ENCODE assay signal across 24 cellular contexts in the genomic region with DNA sequence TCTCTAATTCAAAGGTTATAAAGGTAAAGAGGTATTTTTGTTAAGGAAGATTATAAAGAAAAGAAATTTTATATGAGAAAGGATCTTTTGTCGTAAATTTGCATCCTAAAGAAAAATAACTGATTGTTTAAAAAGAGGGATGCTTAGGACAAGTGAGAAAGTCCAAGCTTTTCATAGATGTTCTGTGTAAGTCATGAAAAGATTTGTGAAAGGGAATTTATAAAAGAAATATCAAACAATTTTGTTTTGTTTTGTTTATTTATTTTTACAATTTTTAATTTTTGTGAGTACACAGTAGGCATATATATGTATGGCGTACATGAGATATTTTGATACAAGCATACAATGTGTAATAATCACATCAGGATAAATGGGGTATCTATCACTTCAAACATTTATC.
"Had no signal": no experiment of that assay in that cellular context is flagged by ENCODE, and none has a peak within 500 bp of the region (broad histone marks: within the 10 kb centered on the region; RNA-seq: fewer than 3 reads in every experiment).

No MANE protein-coding gene starts in this region.

- DNase-seq: occipital lobe; ovary; posterior cingulate gyrus; psoas muscle; right cardiac atrium; right lobe of liver; sigmoid colon; small intestine; stimulated activated CD4-positive, alpha-beta T cell treated with anti-CD3 and anti-CD28 coated beads, Interleukin-15, amount 100 ng/mL, for 24 hours; stimulated activated CD4-positive, alpha-beta T cell treated with anti-CD3 and anti-CD28 coated beads, Interleukin-2, amount 100 ng/mL, for 24 hours; stimulated activated CD4-positive, alpha-beta T cell treated with anti-CD3 and anti-CD28 coated beads, Interleukin-2, amount 100 ng/mL, for 48 hours; stimulated activated CD4-positive, alpha-beta T cell treated with anti-CD3 and anti-CD28 coated beads, Interleukin-4, amount 100 ng/mL, for 24 hours; stimulated activated naive B cell treated with anti-CD40 and anti-IgM and Interleukin-4, amounts not matched to agents 10 μg/mL and 1 μg/mL and 100 μg/mL, for 72 hours; stimulated activated naive CD4-positive, alpha-beta T cell treated with Interleukin-2 at 50 U/mL for 16 hours; stomach; thyroid gland; trophoblast cell; upper lobe of left lung had no signal

- ATAC-seq: psoas muscle; right cardiac atrium; right lobe of liver; stimulated activated effector memory CD8-positive, alpha-beta T cell treated with anti-CD3 and anti-CD28 coated beads, Interleukin-12 subunit alpha, Interleukin-12 subunit beta, amount 100 ng/mL, for 72 hours; stimulated activated naive B cell treated with anti-CD40 and anti-IgM and Interleukin-4, amounts not matched to agents 10 μg/mL and 1 μg/mL and 100 μg/mL, for 72 hours had no signal

- H3K4me3 Mint-ChIP-seq: nephron; neural progenitor cell; stimulated activated effector memory CD8-positive, alpha-beta T cell treated with anti-CD3 and anti-CD28 coated beads, Interleukin-12 subunit alpha, Interleukin-12 subunit beta, amount 100 ng/mL, for 72 hours; stimulated activated naive B cell treated with anti-CD40 and anti-IgM and Interleukin-4, amounts not matched to agents 10 μg/mL and 1 μg/mL and 100 μg/mL, for 72 hours; stimulated activated naive CD8-positive, alpha-beta T cell treated with anti-CD3 and anti-CD28 coated beads, Interleukin-15, Interleukin-2, amounts not matched to agents 100 ng/mL and 50 ng/mL, for 24 hours had no signal

- FAIRE-seq: small intestine, urothelium cell line had no signal

- H3K4me1 Mint-ChIP-seq: stimulated activated naive B cell treated with anti-CD40 and anti-IgM and Interleukin-4, amounts not matched to agents 10 μg/mL and 1 μg/mL and 100 μg/mL, for 72 hours had no signal

- H3K27me3 Mint-ChIP-seq: stimulated activated naive B cell treated with anti-CD40 and anti-IgM and Interleukin-4, amounts not matched to agents 10 μg/mL and 1 μg/mL and 100 μg/mL, for 72 hours; stimulated activated naive CD8-positive, alpha-beta T cell treated with anti-CD3 and anti-CD28 coated beads, Interleukin-15, Interleukin-2, amounts not matched to agents 100 ng/mL and 50 ng/mL, for 24 hours had no signal

- H3K36me3 Mint-ChIP-seq: neural progenitor cell had no signal

- H3K27ac Mint-ChIP-seq: nephron; neural progenitor cell; progenitor cell of endocrine pancreas; stimulated activated effector memory CD8-positive, alpha-beta T cell treated with anti-CD3 and anti-CD28 coated beads, Interleukin-12 subunit alpha, Interleukin-12 subunit beta, amount 100 ng/mL, for 72 hours; stimulated activated naive B cell treated with anti-CD40 and anti-IgM and Interleukin-4, amounts not matched to agents 10 μg/mL and 1 μg/mL and 100 μg/mL, for 72 hours; stimulated activated naive CD8-positive, alpha-beta T cell treated with anti-CD3 and anti-CD28 coated beads, Interleukin-15, Interleukin-2, amounts not matched to agents 100 ng/mL and 50 ng/mL, for 24 hours had no signal
